ENCODE assay signal across 26 cellular contexts in genomic region chr11:1028291-1028540, GRCh38. TPM values are rescaled to one million over a fixed set of nuclear protein-coding genes. Genes with fewer than 3 reads are reported as not detected.
A peak's percentile ranks its signal among the peaks of the same experiment; 100 is the strongest.
DNase-seq lines count a peak whose midpoint lies in the region; ATAC-seq, FAIRE-seq and TF ChIP-seq lines count a peak whose summit lies in the region.
"Had no signal": no experiment of that assay in that cellular context is flagged by ENCODE, and none has a peak within 500 bp of the region (broad histone marks: within the 10 kb centered on the region; RNA-seq: fewer than 3 reads in every experiment).

No MANE protein-coding gene starts in this region.

- H4K91ac ChIP-seq in neuronal stem cell (ENCODE audit: low read depth, low read length, poor library complexity), result no peak overlapping the region

- BruUV-seq in HepG2 (replicated peaks; lab: Mats Ljungman, UMichigan), result no TSS peak

- H3K18ac ChIP-seq in neuronal stem cell (ENCODE audit: low read length), result peak overlapping the region; percentile 35

- no peaks in the 10 kb centered on the region for H3K36me3 Mint-ChIP-seq in WTC11
- H3K36me3 Mint-ChIP-seq: CD14-positive monocyte had no signal

- no peak for TF ChIP-seq RAD21 in HepG2 (CRISPR knock-in tag; IDR thresholded peaks at IDR 0.05)

- H2BK15ac ChIP-seq in neuronal stem cell (ENCODE audit: low read length), result no peak overlapping the region

- CTCF ChIA-PET in HepG2 (lab: Yijun Ruan, JAX; ENCODE audit: low intra/inter-chr PET ratio, low total read pairs), result no interaction called here
- CTCF ChIA-PET in WTC11 (lab: Charles Lee), result interaction anchor here (1.0 kb wide), 1 partner anchor 23 kb away, joined by 4 read pairs; no protein-coding TSS in a partner anchor

- TF ChIP-seq EP300 in HepG2 (IDR thresholded peaks at IDR 0.05; ENCODE audit: low read depth in 2 of 2, low read length in 2 of 2) (no peak), HepG2 (CRISPR knock-in tag; IDR thresholded peaks at IDR 0.05; ENCODE audit: borderline replicate concordance) (no peak)

- peak overlapping the region; percentile 87 for H2BK5ac ChIP-seq in neuronal stem cell (ENCODE audit: low read length)

- no peaks in the 10 kb centered on the region for H3K36me3 ChIP-seq in HepG2 (replicated peaks in 1 of 2; ENCODE audit: control insufficient read depth in 1 of 2, insufficient read depth in 2 of 2, low read length in 2 of 2)
- no peaks in the 10 kb centered on the region for H3K36me3 ChIP-seq in right lobe of liver
- H3K36me3 ChIP-seq in neuronal stem cell (replicated peaks in 1 of 2; ENCODE audit: control insufficient read depth in 2 of 2, insufficient read depth in 2 of 2, low read length in 2 of 2), result peaks cover 0 to 1% of the 10 kb centered on the region in 2 donors
- H3K36me3 ChIP-seq: BE2C had no signal

- no peaks in the 10 kb centered on the region for H3K27me3 Mint-ChIP-seq in WTC11 (ENCODE audit: low read depth)
- H3K27me3 Mint-ChIP-seq: CD4-positive, alpha-beta T cell; CD8-positive, alpha-beta memory T cell had no signal

- H3K4me2 ChIP-seq in HepG2 (ENCODE audit: low read depth, low read length) (no peak overlapping the region), neuronal stem cell (ENCODE audit: insufficient read depth, low read length, poor library complexity, severe bottlenecking) (no peak overlapping the region)
- H3K4me2 ChIP-seq: A549; BLaER1 treated with 17β-estradiol and CSF1 and Interleukin-3, amounts not matched to agents 10 nM and 100 nM had no signal

- no peaks in the 10 kb centered on the region for H4K20me1 ChIP-seq in HepG2 (ENCODE audit: insufficient read depth, low read length)

- DNase-seq in HepG2 (ENCODE audit: low spot score) (no peak), right lobe of liver (no peak), WTC11 (ENCODE audit: low spot score) (no peak), neuronal stem cell (ENCODE audit: low spot score) (no peak), SHP77 (lab: John Stamatoyannopoulos, UW) (no peak), cortex of kidney (lab: John Stamatoyannopoulos, UW) (no peak)
- DNase-seq: 8988T; ACHN; AML-193; BE2C; Calu3; CD4-positive, alpha-beta T cell; CD8-positive, alpha-beta memory T cell; DMS53; DMS79 treated with DMSO at 0.1 percent for 48 hours; GF-D8; GOT3; HCEC 1CT had no signal

- 0 out of 2 replicates have a peak overlapping the region, but pooled peaks have one; percentile 49 for H3K27ac Mint-ChIP-seq in WTC11
- H3K27ac Mint-ChIP-seq: CD14-positive monocyte; CD4-positive, alpha-beta T cell had no signal

- no peak overlapping the region for H3K14ac ChIP-seq in neuronal stem cell (ENCODE audit: low read length)

- in situ Hi-C loops in HepG2 (cut with HindIII; ENCODE audit: extremely low pct_ligation_motif_present, low pct_unique_long_range_greater_than_20kb), result no loop called here

- TF ChIP-seq CTCF in HepG2 (CRISPR knock-in tag; IDR thresholded peaks at IDR 0.05) (no peak), right lobe of liver (IDR thresholded peaks at IDR 0.05) (no peak), WTC11 (IDR thresholded peaks at IDR 0.05) (no peak)

- H3K9me3 Mint-ChIP-seq in WTC11, result peaks cover 6% of the 10 kb centered on the region
- H3K9me3 Mint-ChIP-seq: CD4-positive, alpha-beta T cell; CD8-positive, alpha-beta memory T cell had no signal

- H3K27ac ChIP-seq in HepG2 (ENCODE audit: extremely low read length, insufficient read depth, low read length) (no peak overlapping the region), right lobe of liver (no peak overlapping the region), neuronal stem cell (replicated peaks; ENCODE audit: low read length) (no peak overlapping the region)
- H3K27ac ChIP-seq: A549; BLaER1 treated with 17β-estradiol and CSF1 and Interleukin-3, amounts not matched to agents 10 nM and 100 nM had no signal

- no peak overlapping the region for H2BK12ac ChIP-seq in neuronal stem cell (ENCODE audit: low read length)

- peaks cover 20 to 39% of the 10 kb centered on the region in 2 experiments; a peak in 4 of 5 replicates for H3K27me3 ChIP-seq in HepG2 (ENCODE audit: control insufficient read depth in 1 of 2, insufficient read depth in 2 of 2, low read length in 2 of 2)
- H3K27me3 ChIP-seq in right lobe of liver, result no peaks in the 10 kb centered on the region
- peaks cover 0 to 2% (median 0%) of the 10 kb centered on the region in 3 experiments for H3K27me3 ChIP-seq in neuronal stem cell (ENCODE audit: control insufficient read depth in 3 of 3, insufficient read depth in 3 of 3, low read depth in 1 of 3, low read length in 3 of 3)
- H3K27me3 ChIP-seq: BE2C; BLaER1 treated with 17β-estradiol and CSF1 and Interleukin-3, amounts not matched to agents 10 nM and 100 nM had no signal

- H3K4me1 ChIP-seq in HepG2 (ENCODE audit: insufficient read depth, low read length), result peaks cover 7% of the 10 kb centered on the region; the same call in 1 of the 2 replicates
- no peaks in the 10 kb centered on the region for H3K4me1 ChIP-seq in right lobe of liver
- peaks cover 0 to 2% of the 10 kb centered on the region in 2 donors for H3K4me1 ChIP-seq in neuronal stem cell (ENCODE audit: control insufficient read depth in 2 of 2, insufficient read depth in 1 of 2, low read depth in 1 of 2, low read length in 2 of 2)
- H3K4me1 ChIP-seq: A549; BE2C; BLaER1 treated with 17β-estradiol and CSF1 and Interleukin-3, amounts not matched to agents 10 nM and 100 nM had no signal

- H3K9ac ChIP-seq in HepG2 (ENCODE audit: insufficient read depth, low read depth, low read length), result no peak overlapping the region
- no peak overlapping the region for H3K9ac ChIP-seq in neuronal stem cell (ENCODE audit: low read depth, low read length, poor library complexity)
- H3K9ac ChIP-seq: BLaER1 treated with 17β-estradiol and CSF1 and Interleukin-3, amounts not matched to agents 10 nM and 100 nM had no signal

- WGBS in HepG2 (ENCODE audit: low lambda C conversion rate), result 4% methylated on average over 5 of the region's 17 CpGs
- no CpG with 5 or more reads among the region's 17 CpGs for WGBS in right lobe of liver (ENCODE audit: insufficient coverage, low coverage, low lambda C conversion rate, missing lambda C conversion rate)
- no CpG with 5 or more reads among the region's 17 CpGs for WGBS in neuronal stem cell (ENCODE audit: extremely low coverage in 2 of 2, insufficient read length in 2 of 2, insufficient replicate concordance in 1 of 2), 2 donors

- POLR2A ChIA-PET in HepG2 (lab: Yijun Ruan, JAX) (no interaction called here), WTC11 (lab: Charles Lee) (no interaction called here)

- no peaks in the 10 kb centered on the region for H3K79me1 ChIP-seq in neuronal stem cell (ENCODE audit: low read depth, low read length)

- H3K79me2 ChIP-seq in HepG2 (ENCODE audit: insufficient read depth, low read length), result no peaks in the 10 kb centered on the region

- no peak overlapping the region for H3K4ac ChIP-seq in neuronal stem cell (ENCODE audit: low read length)

- TF ChIP-seq POLR2A in HepG2 (IDR thresholded peaks at IDR 0.05; ENCODE audit: insufficient read depth in 1 of 2, low read depth in 2 of 2, low read length in 2 of 2), result no peak
- TF ChIP-seq POLR2A in right lobe of liver (IDR thresholded peaks at IDR 0.05), result no peak

- ATAC-seq in HepG2 (peak; percentile 13), right lobe of liver (no peak), WTC11 (no peak)
- ATAC-seq: A549 had no signal

- H4K8ac ChIP-seq in neuronal stem cell (ENCODE audit: low read depth, low read length), result no peak overlapping the region

- H2AFZ ChIP-seq in HepG2 (ENCODE audit: low read length), result no peak overlapping the region
- H2AFZ ChIP-seq in neuronal stem cell (ENCODE audit: low read length), result no peak overlapping the region

- intact Hi-C loops in HepG2 (cut with micrococcal nuclease; ENCODE audit: unreplicated experiment) (no loop called here), right lobe of liver (cut with DNase I) (no loop called here)

- H3K9me3 ChIP-seq in HepG2 (ENCODE audit: low read length) (no peaks in the 10 kb centered on the region), right lobe of liver (no peaks in the 10 kb centered on the region), neuronal stem cell (replicated peaks in 1 of 2; ENCODE audit: control insufficient read depth in 2 of 2, insufficient read depth in 1 of 2, low read depth in 1 of 2, low read length in 2 of 2) (peaks cover 0 to 5% of the 10 kb centered on the region in 2 donors)
- H3K9me3 ChIP-seq: A549; BE2C; BLaER1 treated with 17β-estradiol and CSF1 and Interleukin-3, amounts not matched to agents 10 nM and 100 nM had no signal

- H3K4me3 ChIP-seq in HepG2 (replicated peaks in 1 of 3; ENCODE audit: insufficient read depth in 1 of 3, low read depth in 2 of 3, low read length in 3 of 3) (no peak overlapping the region), right lobe of liver (no peak overlapping the region), neuronal stem cell (ENCODE audit: low read length in 2 of 2) (no peak overlapping the region)
- H3K4me3 ChIP-seq: A549; BLaER1 treated with 17β-estradiol and CSF1 and Interleukin-3, amounts not matched to agents 10 nM and 100 nM had no signal

- peak overlapping the region; percentile 92 for H2AK5ac ChIP-seq in neuronal stem cell (ENCODE audit: low read depth, low read length)

- FAIRE-seq in HepG2 (lab: Jason Lieb, UNC), result no peak
- FAIRE-seq: A549, GM12891, GM18507, H54 had no signal

- no peak overlapping the region for H3K23ac ChIP-seq in neuronal stem cell (ENCODE audit: low read depth, low read length, poor library complexity)

- H2BK120ac ChIP-seq in neuronal stem cell (ENCODE audit: low read depth, low read length), result no peak overlapping the region

- no peaks in the 10 kb centered on the region for H3K4me1 Mint-ChIP-seq in WTC11
- H3K4me1 Mint-ChIP-seq: CD14-positive monocyte; CD8-positive, alpha-beta memory T cell had no signal

- H3K4me3 Mint-ChIP-seq in WTC11, result no peak overlapping the region
- H3K4me3 Mint-ChIP-seq: CD14-positive monocyte; CD4-positive, alpha-beta T cell had no signal

RNA-seq across cellular contexts. Expression of gene MUC6, which starts 8.3 kb away (rescaled TPM):
- total RNA-seq in HepG2 (2016; rRNA removed; fragmentation: Illumina TruSeq; extraction: Trizol), result not detected in 2 replicates
- total RNA-seq in HepG2 (2016; cell fraction: cytosol; rRNA removed; fragmentation: Illumina TruSeq; extraction: Trizol; ENCODE audit: low read depth), result not detected in 2 replicates
- total RNA-seq in HepG2 (2016; cell fraction: insoluble cytoplasmic fraction; rRNA removed; fragmentation: Illumina TruSeq; extraction: Trizol), result not detected in 2 replicates
- total RNA-seq in HepG2 (2016; cell fraction: membrane; rRNA removed; fragmentation: Illumina TruSeq; extraction: Trizol), result not detected in 2 replicates
- total RNA-seq in HepG2 (2016; cell fraction: nucleus; rRNA removed; fragmentation: Illumina TruSeq; extraction: Trizol), result not detected in 2 replicates
- not detected in 2 replicates for polyA plus RNA-seq in HepG2 (2011; rRNA removed)
- polyA plus RNA-seq in HepG2 (2011; cell fraction: cytosol; rRNA removed), result not detected in 2 replicates
- polyA plus RNA-seq in HepG2 (2011; cell fraction: nucleus; rRNA removed), result not detected in 2 replicates
- 0.03 and 0.08 TPM in 2 replicates for polyA plus RNA-seq in HepG2 (2012)
- not detected in 2 replicates for polyA plus RNA-seq in HepG2 (2016; cell fraction: cytosol; fragmentation: Illumina TruSeq; extraction: Trizol; ENCODE audit: low read depth)
- polyA plus RNA-seq in HepG2 (2016; cell fraction: insoluble cytoplasmic fraction; fragmentation: Illumina TruSeq; extraction: Trizol; ENCODE audit: low read depth), result not detected in 2 replicates
- not detected in 2 replicates for polyA plus RNA-seq in HepG2 (2016; cell fraction: membrane; fragmentation: Illumina TruSeq; extraction: Trizol; ENCODE audit: low read depth)
- not detected in 2 replicates for polyA plus RNA-seq in HepG2 (2016; cell fraction: nucleus; fragmentation: Illumina TruSeq; extraction: Trizol; ENCODE audit: insufficient read depth, low read depth)
- not detected in 2 replicates for polyA minus RNA-seq in HepG2 (2011; rRNA and poly(A)+ RNA removed; ENCODE audit: low replicate concordance)
- polyA minus RNA-seq in HepG2 (2011; cell fraction: cytosol; rRNA and poly(A)+ RNA removed), result not detected in 2 replicates
- not detected in 2 replicates for polyA minus RNA-seq in HepG2 (2011; cell fraction: nucleus; rRNA and poly(A)+ RNA removed)
- 1 to 10 TPM in 2 of 6 experiments, under 1 TPM in 4; 0.31 to 2.1 (median 0.72) TPM for total RNA-seq in right lobe of liver
- 0.05 to 0.13 TPM (median 0.07 TPM) in 3 replicates for total RNA-seq in WTC11 (2021)
- not detected for polyA plus RNA-seq in neuronal stem cell (2013, experiment 1 of 2)
- polyA plus RNA-seq in neuronal stem cell (2013, experiment 2 of 2), result not detected
- total RNA-seq: CD4-positive, alpha-beta T cell; CD8-positive, alpha-beta memory T cell; Daoy; G401 had no signal
- polyA plus RNA-seq: A549; CD14-positive monocyte; CD8-positive, alpha-beta memory T cell had no signal

RNA-seq across cellular contexts. Expression of gene MUC2, which starts 46.5 kb away (rescaled TPM):
- total RNA-seq in HepG2 (2016; rRNA removed; fragmentation: Illumina TruSeq; extraction: Trizol), result not detected in 2 replicates
- total RNA-seq in HepG2 (2016; cell fraction: cytosol; rRNA removed; fragmentation: Illumina TruSeq; extraction: Trizol; ENCODE audit: low read depth), result not detected in 2 replicates
- not detected in 2 replicates for total RNA-seq in HepG2 (2016; cell fraction: insoluble cytoplasmic fraction; rRNA removed; fragmentation: Illumina TruSeq; extraction: Trizol)
- not detected in 2 replicates for total RNA-seq in HepG2 (2016; cell fraction: membrane; rRNA removed; fragmentation: Illumina TruSeq; extraction: Trizol)
- not detected in 2 replicates for total RNA-seq in HepG2 (2016; cell fraction: nucleus; rRNA removed; fragmentation: Illumina TruSeq; extraction: Trizol)
- polyA plus RNA-seq in HepG2 (2011; rRNA removed), result under 0.01 TPM in 1 of 2 replicates, not detected in the other
- polyA plus RNA-seq in HepG2 (2011; cell fraction: cytosol; rRNA removed), result not detected in 2 replicates
- polyA plus RNA-seq in HepG2 (2011; cell fraction: nucleus; rRNA removed), result under 0.01 and 0.02 TPM in 2 replicates
- not detected in 2 replicates for polyA plus RNA-seq in HepG2 (2012)
- polyA plus RNA-seq in HepG2 (2016; cell fraction: cytosol; fragmentation: Illumina TruSeq; extraction: Trizol; ENCODE audit: low read depth), result not detected in 2 replicates
- not detected in 2 replicates for polyA plus RNA-seq in HepG2 (2016; cell fraction: insoluble cytoplasmic fraction; fragmentation: Illumina TruSeq; extraction: Trizol; ENCODE audit: low read depth)
- not detected in 2 replicates for polyA plus RNA-seq in HepG2 (2016; cell fraction: membrane; fragmentation: Illumina TruSeq; extraction: Trizol; ENCODE audit: low read depth)
- not detected in 2 replicates for polyA plus RNA-seq in HepG2 (2016; cell fraction: nucleus; fragmentation: Illumina TruSeq; extraction: Trizol; ENCODE audit: insufficient read depth, low read depth)
- polyA minus RNA-seq in HepG2 (2011; rRNA and poly(A)+ RNA removed; ENCODE audit: low replicate concordance), result 0.22 TPM in 1 of 2 replicates, not detected in the other
- polyA minus RNA-seq in HepG2 (2011; cell fraction: cytosol; rRNA and poly(A)+ RNA removed), result not detected in 2 replicates
- polyA minus RNA-seq in HepG2 (2011; cell fraction: nucleus; rRNA and poly(A)+ RNA removed), result not detected in 2 replicates
- under 1 TPM in 1 of 6 experiments, not detected in 5; 0.04 TPM for total RNA-seq in right lobe of liver
- 0.07 to 0.60 TPM (median 0.22 TPM) in 3 replicates for total RNA-seq in WTC11 (2021)
- polyA plus RNA-seq in neuronal stem cell (2013, experiment 1 of 2), result not detected
- under 0.01 TPM for polyA plus RNA-seq in neuronal stem cell (2013, experiment 2 of 2)
- total RNA-seq: Calu3; CD4-positive, alpha-beta T cell; CD8-positive, alpha-beta memory T cell; Daoy; G401 had no signal
- polyA plus RNA-seq: CD14-positive monocyte; CD8-positive, alpha-beta memory T cell had no signal
